ENCODE assay signal across 9 cellular contexts in the genomic region with DNA sequence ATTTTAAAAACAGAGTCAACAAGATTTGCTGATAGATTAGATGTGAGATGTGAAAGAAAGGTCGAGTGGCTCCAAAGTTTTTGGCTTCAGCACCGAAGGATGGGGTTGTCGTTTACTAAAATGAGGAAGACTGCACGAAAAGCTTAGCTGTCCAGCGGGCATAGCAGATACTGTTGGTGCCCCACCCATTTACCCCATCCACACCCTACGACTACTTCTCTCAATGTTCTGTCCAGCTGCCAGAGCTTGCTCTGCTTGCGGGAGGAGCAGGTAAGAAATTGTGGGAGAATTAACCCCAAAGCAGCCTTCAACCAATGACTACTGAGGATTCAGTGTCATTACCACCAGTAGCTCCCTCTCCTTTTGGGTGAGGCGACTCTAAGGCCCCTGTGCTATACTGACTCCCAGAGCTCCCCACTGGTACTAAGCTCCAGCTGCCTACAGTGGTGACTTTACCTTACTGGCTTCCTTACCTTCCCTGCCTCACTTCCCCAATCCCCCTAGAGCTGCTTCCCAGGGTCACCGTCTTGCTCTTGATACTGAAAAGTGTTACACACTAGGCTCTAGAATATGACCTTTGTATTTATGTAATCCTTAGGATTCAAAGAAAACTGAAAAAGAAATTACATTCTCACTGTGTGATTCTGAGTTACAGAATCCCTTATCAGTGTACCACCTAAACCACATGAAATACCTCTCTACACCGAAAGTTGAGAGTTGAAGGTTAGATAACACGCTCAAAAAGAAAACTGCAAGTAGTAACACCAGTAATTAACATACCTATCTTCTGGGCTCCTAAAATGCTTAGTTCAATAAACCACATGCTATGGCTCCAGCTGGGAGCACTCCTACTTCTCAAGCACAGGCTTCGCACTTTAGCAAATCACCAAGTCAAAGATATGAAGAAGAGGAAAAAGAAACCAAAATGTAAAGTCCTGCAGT. TPM values are rescaled to one million over a fixed set of nuclear protein-coding genes. Genes with fewer than 3 reads are reported as not detected.
A peak's percentile ranks its signal among the peaks of the same experiment; 100 is the strongest.
DNase-seq lines count a peak whose midpoint lies in the region; ATAC-seq, FAIRE-seq and TF ChIP-seq lines count a peak whose summit lies in the region.
"Had no signal": no experiment of that assay in that cellular context is flagged by ENCODE, and none has a peak within 500 bp of the region (broad histone marks: within the 10 kb centered on the region; RNA-seq: fewer than 3 reads in every experiment).

No MANE protein-coding gene starts in this region.

- in situ Hi-C loops in HepG2 (cut with HindIII; ENCODE audit: extremely low pct_ligation_motif_present, low pct_unique_long_range_greater_than_20kb), result no loop called here

- TF ChIP-seq POLR2A in right lobe of liver (IDR thresholded peaks at IDR 0.05), result no peak
- no peak for TF ChIP-seq POLR2A in HepG2 (IDR thresholded peaks at IDR 0.05; ENCODE audit: insufficient read depth in 1 of 2, low read depth in 2 of 2, low read length in 2 of 2)
- no peak for TF ChIP-seq POLR2A in erythroblast (IDR thresholded peaks at IDR 0.05; ENCODE audit: low read length)
- no peak for TF ChIP-seq POLR2A in upper lobe of left lung (IDR thresholded peaks at IDR 0.05)
- no peak for TF ChIP-seq POLR2A in suprapubic skin (IDR thresholded peaks at IDR 0.05)
- TF ChIP-seq POLR2A in Peyer's patch (IDR thresholded peaks at IDR 0.05), result no peak

- no peak for TF ChIP-seq RAD21 in HepG2 (CRISPR knock-in tag; IDR thresholded peaks at IDR 0.05)

- H3K4me1 ChIP-seq in right lobe of liver, result peaks cover 0 to 14% (median 3%) of the 10 kb centered on the region in 4 donors
- H3K4me1 ChIP-seq in HepG2 (ENCODE audit: insufficient read depth, low read length), result peaks cover 30% of the 10 kb centered on the region
- H3K4me1 ChIP-seq in upper lobe of left lung, result peaks cover 57 to 69% (median 66%) of the 10 kb centered on the region in 4 donors
- peaks cover 58% of the 10 kb centered on the region for H3K4me1 ChIP-seq in suprapubic skin
- peaks cover 0 to 29% (median 14%) of the 10 kb centered on the region in 4 donors for H3K4me1 ChIP-seq in Peyer's patch

- no peak overlapping the region for H2AFZ ChIP-seq in HepG2 (ENCODE audit: low read length)

- CTCF ChIA-PET in HepG2 (lab: Yijun Ruan, JAX; ENCODE audit: low intra/inter-chr PET ratio, low total read pairs), result no interaction called here

- no peak for TF ChIP-seq EP300 in HepG2 (IDR thresholded peaks at IDR 0.05; ENCODE audit: low read depth in 2 of 2, low read length in 2 of 2)
- TF ChIP-seq EP300 in HepG2 (CRISPR knock-in tag; IDR thresholded peaks at IDR 0.05; ENCODE audit: borderline replicate concordance), result no peak
- TF ChIP-seq EP300 in upper lobe of left lung (IDR thresholded peaks at IDR 0.05), result no peak
- TF ChIP-seq EP300 in suprapubic skin (IDR thresholded peaks at IDR 0.05), result no peak

- FAIRE-seq in HepG2 (lab: Jason Lieb, UNC), result no peak

- no peaks in the 10 kb centered on the region for H3K9me3 ChIP-seq in right lobe of liver
- H3K9me3 ChIP-seq in HepG2 (ENCODE audit: low read length), result no peaks in the 10 kb centered on the region
- no peaks in the 10 kb centered on the region for H3K9me3 ChIP-seq in upper lobe of left lung
- H3K9me3 ChIP-seq in suprapubic skin, result no peaks in the 10 kb centered on the region
- no peaks in the 10 kb centered on the region for H3K9me3 ChIP-seq in Peyer's patch

- H3K4me2 ChIP-seq in HepG2 (ENCODE audit: low read depth, low read length), result no peak overlapping the region

- no peak for TF ChIP-seq CTCF in right lobe of liver (IDR thresholded peaks at IDR 0.05)
- no peak for TF ChIP-seq CTCF in HepG2 (CRISPR knock-in tag; IDR thresholded peaks at IDR 0.05)
- no peak for TF ChIP-seq CTCF in upper lobe of left lung (IDR thresholded peaks at IDR 0.05)
- TF ChIP-seq CTCF in suprapubic skin (IDR thresholded peaks at IDR 0.05), result no peak
- TF ChIP-seq CTCF in Peyer's patch (IDR thresholded peaks at IDR 0.05), result no peak

- no TSS peak for BruUV-seq in HepG2 (replicated peaks; lab: Mats Ljungman, UMichigan)

- WGBS in right lobe of liver (ENCODE audit: insufficient coverage, low coverage, low lambda C conversion rate, missing lambda C conversion rate), result 78% methylated on average over 10 of the region's 12 CpGs
- WGBS in HepG2 (ENCODE audit: low lambda C conversion rate), result 97% methylated on average over 12 of the region's 12 CpGs
- 62 to 66% methylated on average over 12 of the region's 12 CpGs for WGBS in upper lobe of left lung, 2 donors
- WGBS in suprapubic skin, result 76% methylated on average over 12 of the region's 12 CpGs

- no peak for DNase-seq in right lobe of liver
- DNase-seq in HepG2 (ENCODE audit: low spot score), result no peak
- peak; percentile 35 to 41 for DNase-seq in erythroblast (lab: John Stamatoyannopoulos, UW)
- DNase-seq in upper lobe of left lung, result peak in 1 of 2 donors; percentile 48
- DNase-seq in suprapubic skin (ENCODE audit: low spot score in 2 of 2), result no peak
- DNase-seq in C1 segment of cervical spinal cord (lab: John Stamatoyannopoulos, UW), result no peak
- no peak for DNase-seq in Peyer's patch
- DNase-seq: COR-L47 had no signal

- no peak overlapping the region for H3K27ac ChIP-seq in right lobe of liver
- H3K27ac ChIP-seq in HepG2 (ENCODE audit: extremely low read length, insufficient read depth, low read length), result no peak overlapping the region
- peak overlapping the region in 3 of 4 donors; percentile 39 to 58 (median 50) for H3K27ac ChIP-seq in upper lobe of left lung
- H3K27ac ChIP-seq in suprapubic skin, result no peak overlapping the region
- peak overlapping the region in 1 of 4 donors; percentile 2 for H3K27ac ChIP-seq in Peyer's patch

- no peak overlapping the region for H3K9ac ChIP-seq in HepG2 (ENCODE audit: insufficient read depth, low read depth, low read length)

- peaks cover 18% of the 10 kb centered on the region for H4K20me1 ChIP-seq in HepG2 (ENCODE audit: insufficient read depth, low read length)

- peaks cover 78% of the 10 kb centered on the region for H3K79me2 ChIP-seq in HepG2 (ENCODE audit: insufficient read depth, low read length)

- H3K36me3 ChIP-seq in right lobe of liver (no peaks in the 10 kb centered on the region), HepG2 (replicated peaks in 1 of 2; ENCODE audit: control insufficient read depth in 1 of 2, insufficient read depth in 2 of 2, low read length in 2 of 2) (peaks cover 0 to 11% of the 10 kb centered on the region in 2 experiments; a peak in 2 of 5 replicates), upper lobe of left lung (no peaks in the 10 kb centered on the region), suprapubic skin (no peaks in the 10 kb centered on the region), Peyer's patch (no peaks in the 10 kb centered on the region)

- no peaks in the 10 kb centered on the region for H3K27me3 ChIP-seq in right lobe of liver
- no peaks in the 10 kb centered on the region for H3K27me3 ChIP-seq in HepG2 (ENCODE audit: control insufficient read depth in 1 of 2, insufficient read depth in 2 of 2, low read length in 2 of 2)
- H3K27me3 ChIP-seq in upper lobe of left lung, result no peaks in the 10 kb centered on the region
- no peaks in the 10 kb centered on the region for H3K27me3 ChIP-seq in suprapubic skin
- H3K27me3 ChIP-seq in Peyer's patch, result no peaks in the 10 kb centered on the region

- intact Hi-C loops in right lobe of liver (cut with DNase I), result no loop called here
- intact Hi-C loops in HepG2 (cut with micrococcal nuclease; ENCODE audit: unreplicated experiment), result no loop called here

- H3K4me3 ChIP-seq in right lobe of liver (no peak overlapping the region), HepG2 (replicated peaks in 1 of 3; ENCODE audit: insufficient read depth in 1 of 3, low read depth in 2 of 3, low read length in 3 of 3) (no peak overlapping the region), upper lobe of left lung (no peak overlapping the region), suprapubic skin (no peak overlapping the region), Peyer's patch (no peak overlapping the region)

- POLR2A ChIA-PET in HepG2 (lab: Yijun Ruan, JAX), result interaction anchor here (3.9 kb wide), 1 partner anchor 22 kb away, joined by 11 read pairs; a partner anchor contains a TSS

- ATAC-seq in right lobe of liver, result peak; percentile 30 to 67 (median 44)
- no peak for ATAC-seq in HepG2
- peak; percentile 70 for ATAC-seq in HG03432 (IDR thresholded peaks at IDR 0.05; ENCODE audit: unreplicated experiment)
- peak in 1 of 2 donors; percentile 64 for ATAC-seq in upper lobe of left lung (ENCODE audit: low FRiP score in 2 of 2)

TF ChIP-seq in HepG2, 621 proteins besides CTCF, POLR2A, EP300 and RAD21 (continues in another document):
- no peak for TF ChIP-seq ZNF253 (CRISPR knock-in tag; IDR thresholded peaks at IDR 0.05; ENCODE audit: borderline replicate concordance)
- TF ChIP-seq HDAC2 (CRISPR knock-in tag; IDR thresholded peaks at IDR 0.05), result no peak
- no peak for TF ChIP-seq ZNF282 (IDR thresholded peaks at IDR 0.05; ENCODE audit: partially characterized antibody)
- no peak for TF ChIP-seq SMC3 (IDR thresholded peaks at IDR 0.05; ENCODE audit: low read length)
- TF ChIP-seq ESRRA (CRISPR knock-in tag; IDR thresholded peaks at IDR 0.05; ENCODE audit: low read depth), result no peak

RNA-seq across cellular contexts. Expression of a gene that starts 22.2 kb away (rescaled TPM):
- total RNA-seq in right lobe of liver, result 10 to 100 TPM; 15.5 to 26.4 (median 17.8) TPM
- total RNA-seq in HepG2 (2016; rRNA removed; fragmentation: Illumina TruSeq; extraction: Trizol), result 31.0 and 43.6 TPM in 2 replicates
- total RNA-seq in HepG2 (2016; cell fraction: cytosol; rRNA removed; fragmentation: Illumina TruSeq; extraction: Trizol; ENCODE audit: low read depth), result 9.3 and 13.6 TPM in 2 replicates
- total RNA-seq in HepG2 (2016; cell fraction: insoluble cytoplasmic fraction; rRNA removed; fragmentation: Illumina TruSeq; extraction: Trizol), result 29.9 and 40.9 TPM in 2 replicates
- total RNA-seq in HepG2 (2016; cell fraction: membrane; rRNA removed; fragmentation: Illumina TruSeq; extraction: Trizol), result 23.6 and 25.5 TPM in 2 replicates
- total RNA-seq in HepG2 (2016; cell fraction: nucleus; rRNA removed; fragmentation: Illumina TruSeq; extraction: Trizol), result 35.3 and 37.2 TPM in 2 replicates
- polyA plus RNA-seq in HepG2 (2011; rRNA removed), result 10.6 and 14.2 TPM in 2 replicates
- polyA plus RNA-seq in HepG2 (2011; cell fraction: cytosol; rRNA removed), result 3.9 and 5.9 TPM in 2 replicates
- polyA plus RNA-seq in HepG2 (2011; cell fraction: nucleus; rRNA removed), result 6.9 and 7.8 TPM in 2 replicates
- polyA plus RNA-seq in HepG2 (2012), result 8.3 and 12.1 TPM in 2 replicates
- 2.5 and 3.3 TPM in 2 replicates for polyA plus RNA-seq in HepG2 (2016; cell fraction: cytosol; fragmentation: Illumina TruSeq; extraction: Trizol; ENCODE audit: low read depth)
- polyA plus RNA-seq in HepG2 (2016; cell fraction: insoluble cytoplasmic fraction; fragmentation: Illumina TruSeq; extraction: Trizol; ENCODE audit: low read depth), result 18.3 and 18.5 TPM in 2 replicates
- 7.7 and 8.5 TPM in 2 replicates for polyA plus RNA-seq in HepG2 (2016; cell fraction: membrane; fragmentation: Illumina TruSeq; extraction: Trizol; ENCODE audit: low read depth)
- polyA plus RNA-seq in HepG2 (2016; cell fraction: nucleus; fragmentation: Illumina TruSeq; extraction: Trizol; ENCODE audit: insufficient read depth, low read depth), result 15.3 and 21.2 TPM in 2 replicates
- 11.8 and 27.1 TPM in 2 replicates for polyA minus RNA-seq in HepG2 (2011; rRNA and poly(A)+ RNA removed; ENCODE audit: low replicate concordance)
- polyA minus RNA-seq in HepG2 (2011; cell fraction: cytosol; rRNA and poly(A)+ RNA removed), result 18.8 and 27.1 TPM in 2 replicates
- 35.0 and 37.0 TPM in 2 replicates for polyA minus RNA-seq in HepG2 (2011; cell fraction: nucleus; rRNA and poly(A)+ RNA removed)
- total RNA-seq in upper lobe of left lung, result 10 to 100 TPM; 23.3 to 44.0 (median 38.2) TPM
- 10 to 100 TPM; 21.9 to 41.6 (median 25.2) TPM for total RNA-seq in suprapubic skin
- 10 to 100 TPM; 20.6 to 42.6 (median 33.1) TPM for total RNA-seq in Peyer's patch

Comparison
In these comparisons a context has a peak if more than half of its experiments do, and no peak if none do; other contexts are left out.
1. DNase-seq: peak in erythroblast (2 of 2); none in right lobe of liver (0 of 3), HepG2 (single experiment), suprapubic skin (0 of 2), C1 segment of cervical spinal cord (0 of 14) and Peyer's patch (0 of 3).
2. H3K27ac ChIP-seq: peak in upper lobe of left lung (3 of 4); none in right lobe of liver (0 of 3), HepG2 (single experiment) and suprapubic skin (single experiment).